Comparison of ENCODE assay signal across 3 cellular contexts in genomic region chr20:25142435-25142834, GRCh38.
"Had no signal": no experiment of that assay in that cellular context is flagged by ENCODE, and none has a peak within 500 bp of the region (broad histone marks: within the 10 kb centered on the region; RNA-seq: fewer than 3 reads in every experiment).

No MANE protein-coding gene starts in this region.

- DNase-seq: GDM1, GF-D8 had no signal

- ATAC-seq: GM12878 had no signal

- H3K4me3 ChIP-seq: GM12878 had no signal
